8 cellular contexts compared by ENCODE assay signal in the genomic region with DNA sequence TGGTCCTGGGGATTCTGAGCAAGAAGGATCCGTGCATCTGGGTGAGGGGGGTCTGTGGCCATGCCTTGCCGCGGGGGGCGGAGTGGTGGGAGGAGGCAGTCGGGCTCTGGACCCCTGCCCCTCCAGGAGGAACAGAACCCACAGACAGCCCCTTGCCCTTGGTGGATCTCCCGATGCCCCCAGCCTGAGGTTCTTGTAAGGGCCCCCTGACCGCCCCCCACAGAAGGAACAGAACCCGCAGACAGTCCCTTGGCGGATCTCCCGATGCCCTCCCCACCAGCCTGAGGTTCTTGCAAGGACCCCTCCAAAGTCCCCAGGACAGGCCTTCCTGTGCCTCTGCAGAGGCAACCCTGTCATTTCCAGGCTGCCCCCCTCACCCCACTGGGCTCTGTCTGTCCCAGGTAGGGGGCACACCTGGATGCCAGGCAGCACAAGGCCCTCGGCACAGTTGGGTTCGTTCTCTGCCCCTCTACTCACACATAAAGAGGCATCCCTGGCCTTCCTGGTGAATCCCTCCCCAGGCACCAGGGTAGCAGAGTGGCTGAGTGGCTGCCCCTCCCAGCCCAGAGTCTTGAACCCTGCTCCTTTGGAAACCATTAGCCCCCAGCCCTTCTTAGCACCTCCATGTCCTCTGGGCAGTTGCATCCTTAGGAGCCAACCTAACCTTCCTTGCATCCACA. TPM values are rescaled to one million over a fixed set of nuclear protein-coding genes. Genes with fewer than 3 reads are reported as not detected.
DNase-seq lines count a peak whose midpoint lies in the region; ATAC-seq and TF ChIP-seq lines count a peak whose summit lies in the region.

No MANE protein-coding gene starts in this region.

- H3K9me3 Mint-ChIP-seq in nephron progenitor cell = no peaks in the 10 kb centered on the region

- no peaks in the 10 kb centered on the region for H3K9me2 ChIP-seq in Loucy (replicated peaks; ENCODE audit: low read depth, low read length)

- H3K36me3 ChIP-seq in Loucy (ENCODE audit: insufficient read depth, low read length) (no peaks in the 10 kb centered on the region), esophagus (ENCODE audit: control insufficient read depth in 2 of 2, insufficient read depth in 2 of 2, low read length in 1 of 2) (no peaks in the 10 kb centered on the region)

- H2AFZ ChIP-seq in Loucy (ENCODE audit: low read length) = no peak overlapping the region

- no peaks in the 10 kb centered on the region for H3K9me3 ChIP-seq in Loucy (ENCODE audit: insufficient read depth, low read depth, low read length)
- no peaks in the 10 kb centered on the region for H3K9me3 ChIP-seq in esophagus (ENCODE audit: control insufficient read depth in 2 of 2, insufficient read depth in 1 of 2, low read depth in 1 of 2, low read length in 1 of 2)

- H3K27ac Mint-ChIP-seq in nephron progenitor cell = no peak overlapping the region

- H3K4me2 ChIP-seq in Loucy (ENCODE audit: low read depth, low read length, poor library complexity, severe bottlenecking) = peak overlapping the region; percentile 60

- H3K27ac ChIP-seq in esophagus (ENCODE audit: low read depth in 2 of 2, low read length in 1 of 2) = peak overlapping the region in 1 of 2 donors; percentile 93

- H3K4me3 ChIP-seq in AG10803 (ENCODE audit: low read length) = peak overlapping the region; percentile 62
- peak overlapping the region; percentile 45 for H3K4me3 ChIP-seq in Loucy (ENCODE audit: low read length, poor library complexity, severe bottlenecking)
- peak overlapping the region; percentile 75 to 80 for H3K4me3 ChIP-seq in esophagus (ENCODE audit: low read depth in 1 of 2, low read length in 2 of 2)

- no peak overlapping the region for H3K9ac ChIP-seq in Loucy (ENCODE audit: low read depth, low read length, poor library complexity, severe bottlenecking)

- H4K20me1 ChIP-seq in Loucy (ENCODE audit: insufficient read depth, low read length, poor library complexity, severe bottlenecking) = no peaks in the 10 kb centered on the region

- no peaks in the 10 kb centered on the region for H3K36me3 Mint-ChIP-seq in nephron progenitor cell (ENCODE audit: low read depth)

- no peak for ATAC-seq in GM19397 (IDR thresholded peaks at IDR 0.05; ENCODE audit: unreplicated experiment)
- no peak for ATAC-seq in GM21723 (IDR thresholded peaks at IDR 0.05; ENCODE audit: unreplicated experiment)
- ATAC-seq in HG03354 (IDR thresholded peaks at IDR 0.05; ENCODE audit: poor library complexity, severe bottlenecking, unreplicated experiment) = no peak

- TF ChIP-seq CTCF in AG10803 (conservative IDR thresholded peaks at IDR 0.05; ENCODE audit: low read length) = no peak
- no peak for TF ChIP-seq CTCF in Loucy (conservative IDR thresholded peaks at IDR 0.05; ENCODE audit: low read length)
- TF ChIP-seq CTCF in nephron progenitor cell (IDR thresholded peaks at IDR 0.05) = no peak

- H3K27me3 ChIP-seq in Loucy (ENCODE audit: insufficient read depth, low read length, poor library complexity, severe bottlenecking) (no peaks in the 10 kb centered on the region), esophagus (ENCODE audit: control insufficient read depth in 1 of 2, insufficient read depth in 2 of 2, low read length in 2 of 2) (no peaks in the 10 kb centered on the region)

- H3K4me3 Mint-ChIP-seq in nephron progenitor cell = peak overlapping the region; percentile 72

- H3F3A ChIP-seq in Loucy (ENCODE audit: low read depth) = no peaks in the 10 kb centered on the region

- WGBS in esophagus, 2 donors = 48 to 53% methylated on average over 8 to 12 of the region's 12 CpGs

- no peaks in the 10 kb centered on the region for H3K79me2 ChIP-seq in Loucy (ENCODE audit: insufficient read depth, low read length)

- DNase-seq in AG10803 (ENCODE audit: low read depth) (no peak), nephron progenitor cell (peak; percentile 3)
- no peak for DNase-seq in stimulated activated naive CD4-positive, alpha-beta T cell (lab: John Stamatoyannopoulos, UW)

- H3K4me1 ChIP-seq in Loucy (ENCODE audit: insufficient read depth, low read length, poor library complexity, severe bottlenecking) (peaks cover 19% of the 10 kb centered on the region), esophagus (ENCODE audit: control insufficient read depth in 2 of 2, insufficient read depth in 2 of 2, low read length in 1 of 2) (peaks cover 13 to 62% of the 10 kb centered on the region in 2 donors)

- H3K4me1 Mint-ChIP-seq in nephron progenitor cell = peaks cover 15% of the 10 kb centered on the region

- peaks cover 18% of the 10 kb centered on the region for H3K27me3 Mint-ChIP-seq in nephron progenitor cell (ENCODE audit: low read depth, poor library complexity)

RNA-seq across cellular contexts. Expression of a gene that starts 1.9 kb away (rescaled TPM):
- polyA plus RNA-seq in esophagus = 10 to 100 TPM; 57.9 to 82.0 TPM
